ENCODE assay signal across 38 cellular contexts in the genomic region with DNA sequence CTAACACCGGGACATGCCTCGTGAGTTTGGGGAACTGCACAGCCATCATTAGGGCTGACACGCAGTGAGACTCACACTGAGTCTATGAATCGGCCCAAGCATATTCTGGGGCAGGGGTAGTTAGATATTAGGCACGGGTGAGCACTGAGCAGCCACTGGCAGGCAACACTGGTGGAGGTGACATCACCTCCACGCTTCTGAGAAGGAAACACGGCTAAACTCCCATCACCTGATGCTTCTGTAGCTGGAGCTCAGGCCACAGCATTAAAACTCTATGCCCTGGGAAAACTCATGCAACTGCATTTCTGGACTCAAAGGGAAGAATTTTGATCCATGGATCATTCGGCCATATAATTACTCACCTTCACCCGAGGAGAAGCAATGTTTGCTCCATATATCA.
"Had no signal": no experiment of that assay in that cellular context is flagged by ENCODE, and none has a peak within 500 bp of the region (broad histone marks: within the 10 kb centered on the region; RNA-seq: fewer than 3 reads in every experiment).

No MANE protein-coding gene starts in this region.

- H3K36me3 Mint-ChIP-seq: activated naive CD4-positive, alpha-beta T cell treated with anti-CD3 and anti-CD28 coated beads, Interleukin-2, amount 50 U/mL, for 24 hours; activated naive CD8-positive, alpha-beta T cell treated with anti-CD3 and anti-CD28 coated beads for 36 hours; brain had no signal

- H3K4me1 ChIP-seq: adrenal gland, breast epithelium, colonic mucosa had no signal

- H3K36me3 ChIP-seq: adrenal gland, breast epithelium, cardiac muscle cell, colonic mucosa, esophagus squamous epithelium, gastroesophageal sphincter, heart right ventricle, WERI-Rb-1 had no signal

- H3K4me1 Mint-ChIP-seq: activated B cell treated with CpG ODN at 0.5 μM for 24 hours; activated naive CD4-positive, alpha-beta T cell treated with anti-CD3 and anti-CD28 coated beads, Interleukin-2, amount 50 U/mL, for 24 hours; T-helper 17 cell had no signal

- H3K27ac ChIP-seq: adrenal gland, breast epithelium, cardiac muscle cell, colonic mucosa, epithelial cell of prostate, esophagus squamous epithelium, gastroesophageal sphincter, WERI-Rb-1 had no signal

- H3K9me3 ChIP-seq: adrenal gland, breast epithelium, colonic mucosa, esophagus squamous epithelium, gastroesophageal sphincter, heart right ventricle had no signal

- H3K27me3 ChIP-seq: adrenal gland, breast epithelium, cardiac muscle cell, colonic mucosa, esophagus squamous epithelium, gastroesophageal sphincter, heart right ventricle had no signal

- H3K27ac Mint-ChIP-seq: activated B cell treated with CpG ODN at 0.5 μM for 24 hours; activated CD8-positive, alpha-beta T cell treated with anti-CD3 and anti-CD28 coated beads for 36 hours; activated naive CD4-positive, alpha-beta T cell treated with anti-CD3 and anti-CD28 coated beads for 36 hours; activated naive CD4-positive, alpha-beta T cell treated with anti-CD3 and anti-CD28 coated beads, Interleukin-2, amount 50 U/mL, for 24 hours; activated naive CD8-positive, alpha-beta T cell treated with anti-CD3 and anti-CD28 coated beads for 36 hours; activated naive CD8-positive, alpha-beta T cell treated with anti-CD3 and anti-CD28 coated beads, Interleukin-2, amount 50 U/mL, for 24 hours; activated T-helper 1 cell treated with anti-CD3 and anti-CD28 coated beads, Interleukin-12 subunit alpha, Interleukin-12 subunit beta, Interleukin-2, Interleukin-4 antibody, amounts not matched to agents 30 ng/mL and 10 ng/mL and 1 ng/mL, durations not matched to agents 14 hours and 24 hours and 36 hours; activated T-helper 2 cell treated with anti-CD3 and anti-CD28 coated beads, Interferon-gamma antibody, Interleukin-2, Interleukin-4, amounts not matched to agents 10 μg/mL and 5 μg/mL and 100 μg/mL, durations not matched to agents 14 hours and 24 hours and 36 hours; T-helper 17 cell; T-helper 2 cell treated with Interferon-gamma antibody and Interleukin-4, amounts not matched to agents 5 μg/mL and 100 μg/mL, for 36 hours had no signal

- H3K27me3 Mint-ChIP-seq: activated naive CD8-positive, alpha-beta T cell treated with anti-CD3 and anti-CD28 coated beads for 36 hours had no signal

- H3K4me3 ChIP-seq: adrenal gland, breast epithelium, cardiac muscle cell, colonic mucosa, esophagus squamous epithelium, gastroesophageal sphincter, heart right ventricle had no signal

- FAIRE-seq: endometrium, endothelial cell of umbilical vein had no signal

- H3K9me3 Mint-ChIP-seq: activated B cell treated with CpG ODN at 0.5 μM for 24 hours; activated CD8-positive, alpha-beta T cell treated with anti-CD3 and anti-CD28 coated beads for 36 hours; activated naive CD4-positive, alpha-beta T cell treated with anti-CD3 and anti-CD28 coated beads for 36 hours; activated naive CD4-positive, alpha-beta T cell treated with anti-CD3 and anti-CD28 coated beads, Interleukin-2, amount 50 U/mL, for 24 hours; activated naive CD8-positive, alpha-beta T cell treated with anti-CD3 and anti-CD28 coated beads for 36 hours; activated naive CD8-positive, alpha-beta T cell treated with anti-CD3 and anti-CD28 coated beads, Interleukin-2, amount 50 U/mL, for 24 hours; activated T-helper 1 cell treated with anti-CD3 and anti-CD28 coated beads, Interleukin-12 subunit alpha, Interleukin-12 subunit beta, Interleukin-2, Interleukin-4 antibody, amounts not matched to agents 30 ng/mL and 10 ng/mL and 1 ng/mL, durations not matched to agents 14 hours and 24 hours and 36 hours; activated T-helper 2 cell treated with anti-CD3 and anti-CD28 coated beads, Interferon-gamma antibody, Interleukin-2, Interleukin-4, amounts not matched to agents 10 μg/mL and 5 μg/mL and 100 μg/mL, durations not matched to agents 14 hours and 24 hours and 36 hours; T-helper 2 cell treated with Interferon-gamma antibody and Interleukin-4, amounts not matched to agents 5 μg/mL and 100 μg/mL, for 36 hours had no signal

- H3K4me3 Mint-ChIP-seq: activated B cell treated with CpG ODN at 0.5 μM for 24 hours; activated CD8-positive, alpha-beta T cell treated with anti-CD3 and anti-CD28 coated beads for 36 hours; activated naive CD4-positive, alpha-beta T cell treated with anti-CD3 and anti-CD28 coated beads for 36 hours; activated naive CD4-positive, alpha-beta T cell treated with anti-CD3 and anti-CD28 coated beads, Interleukin-2, amount 50 U/mL, for 24 hours; activated naive CD8-positive, alpha-beta T cell treated with anti-CD3 and anti-CD28 coated beads for 36 hours; activated naive CD8-positive, alpha-beta T cell treated with anti-CD3 and anti-CD28 coated beads, Interleukin-2, amount 50 U/mL, for 24 hours; activated T-helper 1 cell treated with anti-CD3 and anti-CD28 coated beads, Interleukin-12 subunit alpha, Interleukin-12 subunit beta, Interleukin-2, Interleukin-4 antibody, amounts not matched to agents 30 ng/mL and 10 ng/mL and 1 ng/mL, durations not matched to agents 14 hours and 24 hours and 36 hours; brain; T-helper 17 cell; T-helper 2 cell treated with Interferon-gamma antibody and Interleukin-4, amounts not matched to agents 5 μg/mL and 100 μg/mL, for 36 hours had no signal

- ATAC-seq: activated CD4-positive, CD25-positive, alpha-beta regulatory T cell treated with anti-CD3 and anti-CD28 coated beads, Interleukin-2, amount 50 U/mL, for 24 hours; activated CD8-positive, alpha-beta T cell treated with anti-CD3 and anti-CD28 coated beads for 36 hours; activated naive CD8-positive, alpha-beta T cell treated with anti-CD3 and anti-CD28 coated beads, Interleukin-2, amount 50 U/mL, for 24 hours; gastroesophageal sphincter; T-helper 17 cell had no signal

- DNase-seq: activated B cell treated with CpG ODN at 0.5 μM for 24 hours; activated CD4-positive, alpha-beta T cell treated with anti-CD3 and anti-CD28 coated beads for 48 hours; activated CD4-positive, alpha-beta T cell treated with anti-CD3 and anti-CD28 coated beads, Interleukin-2, amount 50 U/mL, for 1 hour; activated CD4-positive, alpha-beta T cell treated with anti-CD3 and anti-CD28 coated beads, Interleukin-2, amount 50 U/mL, for 48 hours; activated CD8-positive, alpha-beta memory T cell treated with anti-CD3 and anti-CD28 coated beads for 24 hours; activated CD8-positive, alpha-beta memory T cell treated with anti-CD3 and anti-CD28 coated beads, Interleukin-2, amount 50 U/mL, for 4 hours; activated CD8-positive, alpha-beta T cell treated with anti-CD3 and anti-CD28 coated beads for 36 hours; activated effector memory CD4-positive, alpha-beta T cell treated with anti-CD3 and anti-CD28 coated beads, Interleukin-2, amount 50 U/mL, for 16 hours; activated naive CD4-positive, alpha-beta T cell treated with anti-CD3 and anti-CD28 coated beads for 36 hours; activated naive CD8-positive, alpha-beta T cell treated with anti-CD3 and anti-CD28 coated beads for 36 hours; activated naive CD8-positive, alpha-beta T cell treated with anti-CD3 and anti-CD28 coated beads, Interleukin-2, amount 50 U/mL, for 24 hours; activated T-cell treated with anti-CD3 and anti-CD28 coated beads, Interleukin-2, amount 50 U/mL, for 1 hour; activated T-cell treated with anti-CD3 and anti-CD28 coated beads, Interleukin-2, amount 50 U/mL, for 48 hours; adrenal gland; amygdala; aorta; central memory CD4-positive, alpha-beta T cell; cerebellar nuclear complex; colonic mucosa; effector CD8-positive, alpha-beta T cell; esophagus squamous epithelium; foreskin melanocyte; heart right ventricle; T-helper 17 cell; T1000; WERI-Rb-1 had no signal
